9 cellular contexts compared by ENCODE assay signal in genomic region chr1:118984990-118985608, GRCh38. TPM values are rescaled to one million over a fixed set of nuclear protein-coding genes. Genes with fewer than 3 reads are reported as not detected.
DNase-seq lines count a peak whose midpoint lies in the region; TF ChIP-seq lines count a peak whose summit lies in the region.
"Had no signal": no experiment of that assay in that cellular context is flagged by ENCODE, and none has a peak within 500 bp of the region (broad histone marks: within the 10 kb centered on the region; RNA-seq: fewer than 3 reads in every experiment).

No MANE protein-coding gene starts in this region.

- no peak overlapping the region for H2AK5ac ChIP-seq in trophoblast cell (ENCODE audit: low read length)

- H2BK12ac ChIP-seq in trophoblast cell (ENCODE audit: low read length) = no peak overlapping the region

- H3K18ac ChIP-seq in trophoblast cell (ENCODE audit: low read length) = no peak overlapping the region

- in situ Hi-C loops in KBM-7 (cut with MboI; ENCODE audit: low pct_unique_long_range_greater_than_20kb, low sequenced_read_pairs) = no loop called here

- H3K4ac ChIP-seq in trophoblast cell (ENCODE audit: low read depth, low read length) = no peak overlapping the region

- H2BK120ac ChIP-seq in trophoblast cell (ENCODE audit: insufficient read depth, low read length, poor library complexity) = no peak overlapping the region

- TF ChIP-seq CTCF in HFFc6 (IDR thresholded peaks at IDR 0.05) (no peak; the same call in 1 of the 2 replicates), epithelial cell of proximal tubule (conservative IDR thresholded peaks at IDR 0.05; ENCODE audit: low read depth, low read length) (no peak), RWPE1 (conservative IDR thresholded peaks at IDR 0.05; ENCODE audit: low read depth) (no peak)

- no peak overlapping the region for H4K91ac ChIP-seq in trophoblast cell (ENCODE audit: low read depth, low read length)

- no peak overlapping the region for H4K12ac ChIP-seq in trophoblast cell (ENCODE audit: low read depth, low read length)

- H3K27me3 Mint-ChIP-seq in CD8-positive, alpha-beta memory T cell = peaks cover 79 to 96% of the 10 kb centered on the region in 2 donors
- H3K27me3 Mint-ChIP-seq in HFFc6 (ENCODE audit: insufficient read depth) = peaks cover 13% of the 10 kb centered on the region

- CTCF ChIA-PET in CD8-positive, alpha-beta memory T cell (lab: Charles Lee) = no interaction called here
- CTCF ChIA-PET in RWPE1 (lab: Yijun Ruan, JAX) = interaction anchor here (0.7 kb wide), 1 partner anchor 45 kb away, joined by 3 read pairs; no protein-coding TSS in a partner anchor

- peak overlapping the region in 4 of 7 donors; percentile 41 to 60 (median 54) for H3K4me3 Mint-ChIP-seq in CD8-positive, alpha-beta memory T cell
- peak overlapping the region; percentile 98 for H3K4me3 Mint-ChIP-seq in HFFc6

- peaks cover 0 to 47% (median 36%) of the 10 kb centered on the region in 5 donors for H3K9me3 Mint-ChIP-seq in CD8-positive, alpha-beta memory T cell
- H3K9me3 Mint-ChIP-seq in HFFc6 = peaks cover 6% of the 10 kb centered on the region; the same call in 1 of the 2 replicates

- no peak for DNase-seq in CD8-positive, alpha-beta memory T cell
- DNase-seq in HFFc6 (no peak), epithelial cell of proximal tubule (ENCODE audit: low read depth) (no peak), trophoblast cell (no peak), KBM-7 (no peak), RWPE1 (ENCODE audit: low spot score) (no peak), Kasumi-1 (lab: John Stamatoyannopoulos, UW) (no peak), NCI-H2081 treated with DMSO at 0.1 percent for 48 hours (lab: John Stamatoyannopoulos, UW) (no peak)
- DNase-seq: NCI-H526 had no signal

- H3K4me1 Mint-ChIP-seq in CD8-positive, alpha-beta memory T cell = peaks cover 17 to 23% (median 23%) of the 10 kb centered on the region in 3 donors
- peaks cover 45% of the 10 kb centered on the region for H3K4me1 Mint-ChIP-seq in HFFc6 (ENCODE audit: low read depth)

- H3K4me1 ChIP-seq in CD8-positive, alpha-beta memory T cell (ENCODE audit: insufficient read depth, low read length) = no peaks in the 10 kb centered on the region
- peaks cover 15 to 20% of the 10 kb centered on the region in 2 experiments for H3K4me1 ChIP-seq in trophoblast cell (ENCODE audit: control insufficient read depth in 1 of 2, insufficient read depth in 2 of 2, low read length in 2 of 2)

- H3K27ac Mint-ChIP-seq in CD8-positive, alpha-beta memory T cell = no peak overlapping the region
- peak overlapping the region; percentile 96 for H3K27ac Mint-ChIP-seq in HFFc6

- no peaks in the 10 kb centered on the region for H3K36me3 ChIP-seq in CD8-positive, alpha-beta memory T cell (ENCODE audit: insufficient read depth, low read length)
- no peaks in the 10 kb centered on the region for H3K36me3 ChIP-seq in trophoblast cell (ENCODE audit: control insufficient read depth in 1 of 2, insufficient read depth in 2 of 2, low read length in 2 of 2)

- H3K79me1 ChIP-seq in trophoblast cell (ENCODE audit: low read length) = no peaks in the 10 kb centered on the region

- no peak overlapping the region for H3K27ac ChIP-seq in CD8-positive, alpha-beta memory T cell (ENCODE audit: low read depth, low read length)
- H3K27ac ChIP-seq in trophoblast cell (ENCODE audit: low read depth, low read length) (no peak overlapping the region), RWPE1 (no peak overlapping the region)

- POLR2A ChIA-PET in CD8-positive, alpha-beta memory T cell (lab: Charles Lee) = no interaction called here
- POLR2A ChIA-PET in RWPE1 (lab: Yijun Ruan, JAX; ENCODE audit: low non-redundant PET) = no interaction called here

- H2BK5ac ChIP-seq in trophoblast cell (ENCODE audit: low read depth, low read length, poor library complexity) = no peak overlapping the region

- no peaks in the 10 kb centered on the region for H3K79me2 ChIP-seq in trophoblast cell (ENCODE audit: control insufficient read depth, insufficient read depth, low read length, poor library complexity)

- H3K27me3 ChIP-seq in CD8-positive, alpha-beta memory T cell (ENCODE audit: insufficient read depth, low read length, poor library complexity, severe bottlenecking) = peaks cover 50% of the 10 kb centered on the region
- H3K27me3 ChIP-seq in trophoblast cell (ENCODE audit: insufficient read depth, low read length) = peaks cover 75% of the 10 kb centered on the region

- H3K9ac ChIP-seq in trophoblast cell (ENCODE audit: low read length) = no peak overlapping the region

- H4K8ac ChIP-seq in trophoblast cell (ENCODE audit: low read depth, low read length) = no peak overlapping the region

- no peaks in the 10 kb centered on the region for H3K9me3 ChIP-seq in CD8-positive, alpha-beta memory T cell (ENCODE audit: low read length)
- H3K9me3 ChIP-seq in trophoblast cell (ENCODE audit: insufficient read depth, low read depth, low read length) = peaks cover 8% of the 10 kb centered on the region

- H3K4me2 ChIP-seq in trophoblast cell (ENCODE audit: low read length) = peak overlapping the region; percentile 45

- no CpG with 5 or more reads among the region's 33 CpGs for WGBS in trophoblast cell (ENCODE audit: extremely low coverage, insufficient coverage, insufficient read length)

- H2AFZ ChIP-seq in trophoblast cell (ENCODE audit: insufficient read depth, low read length, poor library complexity) = no peak overlapping the region

- no peak overlapping the region for H3K23ac ChIP-seq in trophoblast cell (ENCODE audit: low read length)

- H3K14ac ChIP-seq in trophoblast cell (ENCODE audit: low read length) = no peak overlapping the region

- no peak overlapping the region for H3K4me3 ChIP-seq in CD8-positive, alpha-beta memory T cell (ENCODE audit: low read length)
- H3K4me3 ChIP-seq in epithelial cell of proximal tubule (ENCODE audit: low read depth, low read length) (peak overlapping the region; percentile 39), trophoblast cell (ENCODE audit: low read depth, low read length) (no peak overlapping the region)

- peaks cover 0 to 4% (median 0%) of the 10 kb centered on the region in 3 donors for H3K36me3 Mint-ChIP-seq in CD8-positive, alpha-beta memory T cell
- peaks cover 25% of the 10 kb centered on the region for H3K36me3 Mint-ChIP-seq in HFFc6 (ENCODE audit: low read depth)

RNA-seq across cellular contexts. Expression of gene TBX15, which starts 3.0 kb away (rescaled TPM):
- not detected for total RNA-seq in CD8-positive, alpha-beta memory T cell
- polyA plus RNA-seq in CD8-positive, alpha-beta memory T cell = not detected
- 10 to 100 TPM in 3 of 6 experiments, 1 to 10 TPM in 3; 5.3 to 12.2 (median 10.0) TPM for total RNA-seq in HFFc6 (2021; fragmentation: NEBNext Ultra II Directional; extraction: Animal tissue kit (Norgen Biotek cat#: 25700))
- 0.07 TPM in 1 of 2 replicates, not detected in the other for total RNA-seq in epithelial cell of proximal tubule
- 0.83 and 1.0 TPM in 2 replicates for polyA plus RNA-seq in trophoblast cell (2013)
